Comparison of ENCODE assay signal across 8 cellular contexts in genomic region chr5:148374693-148375360, GRCh38. TPM values are rescaled to one million over a fixed set of nuclear protein-coding genes. Genes with fewer than 3 reads are reported as not detected.
A peak's percentile ranks its signal among the peaks of the same experiment; 100 is the strongest.
DNase-seq lines count a peak whose midpoint lies in the region; ATAC-seq, FAIRE-seq and TF ChIP-seq lines count a peak whose summit lies in the region.

No MANE protein-coding gene starts in this region.

- ATAC-seq in GM18909 (IDR thresholded peaks at IDR 0.05; ENCODE audit: poor library complexity, unreplicated experiment), result peak; percentile 90
- peak; percentile 87 for ATAC-seq in HG03103 (IDR thresholded peaks at IDR 0.05; ENCODE audit: low read depth, unreplicated experiment)
- peak; percentile 65 for ATAC-seq in activated CD8-positive, alpha-beta T cell treated with anti-CD3 and anti-CD28 coated beads, Interleukin-2, amount 10 ng/mL, durations not matched to agents 7 days and 5 days
- ATAC-seq in left cardiac atrium, result peak; percentile 53 to 87

- no peaks in the 10 kb centered on the region for H3K9me3 ChIP-seq in small intestine (ENCODE audit: control insufficient read depth, low read depth)

- H3K9me3 Mint-ChIP-seq in activated CD8-positive, alpha-beta T cell treated with anti-CD3 and anti-CD28 coated beads, Interleukin-2, amount 10 ng/mL, durations not matched to agents 7 days and 5 days (ENCODE audit: insufficient read depth), result peaks cover 20% of the 10 kb centered on the region

- FAIRE-seq in D721Med (lab: Jason Lieb, UNC), result peak; percentile 60
- no peak for FAIRE-seq in small intestine (lab: Jason Lieb, UNC)

- no peak overlapping the region for H3K4me3 Mint-ChIP-seq in activated CD8-positive, alpha-beta T cell treated with anti-CD3 and anti-CD28 coated beads, Interleukin-2, amount 10 ng/mL, durations not matched to agents 7 days and 5 days

- no peaks in the 10 kb centered on the region for H3K27me3 Mint-ChIP-seq in activated CD8-positive, alpha-beta T cell treated with anti-CD3 and anti-CD28 coated beads, Interleukin-2, amount 10 ng/mL, durations not matched to agents 7 days and 5 days (ENCODE audit: low read depth)

- 61 to 74% (median 71%) methylated on average over 3 of the region's 3 CpGs for WGBS in small intestine, 3 donors

- no peaks in the 10 kb centered on the region for H3K36me3 ChIP-seq in small intestine (ENCODE audit: control insufficient read depth in 2 of 2, insufficient read depth in 2 of 2, low read length in 2 of 2)

- H3K4me3 ChIP-seq in small intestine (ENCODE audit: low read depth in 1 of 2, low read length in 2 of 2), result no peak overlapping the region

- intact Hi-C loops in left cardiac atrium (cut with DNase I), result loop anchor here (5.0 to 10.0 kb wide), 2 partner anchors 190 to 357 kb away; no protein-coding TSS in a partner anchor

- peak; percentile 91 for TF ChIP-seq CTCF in D721Med (IDR thresholded peaks at IDR 0.05; ENCODE audit: insufficient read depth, missing control alignments)

- H3K4me1 ChIP-seq in small intestine (ENCODE audit: control insufficient read depth in 2 of 2, insufficient read depth in 1 of 2, low read depth in 1 of 2, low read length in 1 of 2), result no peaks in the 10 kb centered on the region

- CTCF ChIA-PET in activated CD8-positive, alpha-beta T cell treated with anti-CD3 and anti-CD28 coated beads, Interleukin-2, amount 10 ng/mL, durations not matched to agents 7 days and 5 days (lab: Charles Lee), result interaction anchor here (0.6 to 2.5 kb wide), 13 partner anchors 8 to 1183 kb away, joined by 3 to 12 read pairs (median 5); partner anchors contain the start of gene FBXO38

- H3K27ac ChIP-seq in small intestine (ENCODE audit: low read depth in 1 of 2, low read length in 1 of 2), result no peak overlapping the region

- peaks cover 9% of the 10 kb centered on the region for H3K4me1 Mint-ChIP-seq in activated CD8-positive, alpha-beta T cell treated with anti-CD3 and anti-CD28 coated beads, Interleukin-2, amount 10 ng/mL, durations not matched to agents 7 days and 5 days (ENCODE audit: low read depth)

- peaks cover 20% of the 10 kb centered on the region for H3K36me3 Mint-ChIP-seq in activated CD8-positive, alpha-beta T cell treated with anti-CD3 and anti-CD28 coated beads, Interleukin-2, amount 10 ng/mL, durations not matched to agents 7 days and 5 days (ENCODE audit: low read depth)

- no peak for DNase-seq in D721Med (ENCODE audit: insufficient read length, low spot score)
- DNase-seq in NCI-H446 (lab: John Stamatoyannopoulos, UW), result peak; percentile 20 to 44
- peak; percentile 39 for DNase-seq in activated CD8-positive, alpha-beta T cell treated with anti-CD3 and anti-CD28 coated beads, Interleukin-2, amount 10 ng/mL, durations not matched to agents 7 days and 5 days
- peak; percentile 24 for DNase-seq in left cardiac atrium
- peak; percentile 61 for DNase-seq in small intestine
- DNase-seq in DMS79 treated with DMSO at 0.1 percent for 48 hours (lab: John Stamatoyannopoulos, UW), result no peak

- H3K27me3 ChIP-seq in small intestine (ENCODE audit: control insufficient read depth in 2 of 2, insufficient read depth in 2 of 2, low read length in 2 of 2), result no peaks in the 10 kb centered on the region

- POLR2A ChIA-PET in activated CD8-positive, alpha-beta T cell treated with anti-CD3 and anti-CD28 coated beads, Interleukin-2, amount 10 ng/mL, durations not matched to agents 7 days and 5 days (lab: Charles Lee), result interaction anchor here (0.9 kb wide), 1 partner anchor 11 kb away, joined by 4 read pairs; no protein-coding TSS in a partner anchor

- H3K27ac Mint-ChIP-seq in activated CD8-positive, alpha-beta T cell treated with anti-CD3 and anti-CD28 coated beads, Interleukin-2, amount 10 ng/mL, durations not matched to agents 7 days and 5 days, result no peak overlapping the region

RNA-seq across cellular contexts. Expression of gene FBXO38, which starts 8.9 kb away (rescaled TPM):
- 10 to 100 TPM; 37.4 to 47.6 TPM for total RNA-seq in activated CD8-positive, alpha-beta T cell treated with anti-CD3 and anti-CD28 coated beads, Interleukin-2, amount 10 ng/mL, durations not matched to agents 7 days and 5 days
- 10 to 100 TPM; 33.5 to 39.6 TPM for total RNA-seq in left cardiac atrium
- 10 to 100 TPM; 13.5 to 16.3 (median 14.0) TPM for polyA plus RNA-seq in small intestine

RNA-seq across cellular contexts. Expression of gene SPINK9, which starts 39.5 kb away (rescaled TPM):
- total RNA-seq in activated CD8-positive, alpha-beta T cell treated with anti-CD3 and anti-CD28 coated beads, Interleukin-2, amount 10 ng/mL, durations not matched to agents 7 days and 5 days, result not detected
- total RNA-seq in left cardiac atrium, result not detected
- polyA plus RNA-seq in small intestine, result not detected

Comparison
In these comparisons a context has a peak if more than half of its experiments do, and no peak if none do; other contexts are left out.
1. DNase-seq: peak in NCI-H446 (2 of 2), activated CD8-positive, alpha-beta T cell treated with anti-CD3 and anti-CD28 coated beads, Interleukin-2, amount 10 ng/mL, durations not matched to agents 7 days and 5 days (single experiment), left cardiac atrium (single experiment) and small intestine (single experiment); none in D721Med (single experiment) and DMS79 treated with DMSO at 0.1 percent for 48 hours (single experiment).
2. Peak in every context shown above with its lines, with median percentiles within 50 percentile points of each other: ATAC-seq.